Comparison of ENCODE assay signal across 17 cellular contexts in genomic region chr5:74092761-74093160, GRCh38.
DNase-seq lines count a peak whose midpoint lies in the region; TF ChIP-seq lines count a peak whose summit lies in the region.
"Had no signal": no experiment of that assay in that cellular context is flagged by ENCODE, and none has a peak within 500 bp of the region (broad histone marks: within the 10 kb centered on the region; RNA-seq: fewer than 3 reads in every experiment).

No MANE protein-coding gene starts in this region.

- no peak overlapping the region for H2BK12ac ChIP-seq in trophoblast cell (ENCODE audit: low read length)

- no peaks in the 10 kb centered on the region for H3K9me3 Mint-ChIP-seq in mesothelial cell of epicardium
- H3K9me3 Mint-ChIP-seq: CD4-positive, alpha-beta T cell; GM23338 had no signal

- H3K36me3 ChIP-seq in trophoblast cell (ENCODE audit: control insufficient read depth in 1 of 2, insufficient read depth in 2 of 2, low read length in 2 of 2) (no peaks in the 10 kb centered on the region), hepatocyte (replicated peaks; ENCODE audit: insufficient read depth, low read depth) (no peaks in the 10 kb centered on the region)

- H3K4me2 ChIP-seq in trophoblast cell (ENCODE audit: low read length) (no peak overlapping the region), hepatocyte (no peak overlapping the region)
- H3K4me2 ChIP-seq: A549, GM23338 had no signal

- TF ChIP-seq CTCF in epithelial cell of esophagus (IDR thresholded peaks at IDR 0.05; ENCODE audit: insufficient read depth, low read depth, low read length, missing control alignments) (no peak), hepatocyte (IDR thresholded peaks at IDR 0.05; ENCODE audit: poor library complexity) (no peak), mesothelial cell of epicardium (IDR thresholded peaks at IDR 0.05; ENCODE audit: unreplicated experiment) (no peak)

- H3K9me3 ChIP-seq in trophoblast cell (ENCODE audit: insufficient read depth, low read depth, low read length) (no peaks in the 10 kb centered on the region), hepatocyte (ENCODE audit: low read depth) (no peaks in the 10 kb centered on the region)
- H3K9me3 ChIP-seq: A549, Caco-2 had no signal

- no peak overlapping the region for H2AK5ac ChIP-seq in trophoblast cell (ENCODE audit: low read length)

- H3K36me3 Mint-ChIP-seq in mesothelial cell of epicardium: no peaks in the 10 kb centered on the region

- H3K4me3 Mint-ChIP-seq in mesothelial cell of epicardium: no peak overlapping the region
- H3K4me3 Mint-ChIP-seq: CD4-positive, alpha-beta T cell; GM23338 had no signal

- H2BK5ac ChIP-seq in trophoblast cell (ENCODE audit: low read depth, low read length, poor library complexity): no peak overlapping the region

- no peaks in the 10 kb centered on the region for H3K27me3 ChIP-seq in trophoblast cell (ENCODE audit: insufficient read depth, low read length)
- H3K27me3 ChIP-seq in hepatocyte: no peaks in the 10 kb centered on the region

- H4K12ac ChIP-seq in trophoblast cell (ENCODE audit: low read depth, low read length): no peak overlapping the region

- H3K9ac ChIP-seq in trophoblast cell (ENCODE audit: low read length): no peak overlapping the region

- peak overlapping the region; percentile 8 for H4K91ac ChIP-seq in trophoblast cell (ENCODE audit: low read depth, low read length)

- H3K27ac ChIP-seq in trophoblast cell (ENCODE audit: low read depth, low read length) (no peak overlapping the region), hepatocyte (no peak overlapping the region)
- H3K27ac ChIP-seq: 22Rv1, A549, C4-2B had no signal

- H3K79me1 ChIP-seq in trophoblast cell (ENCODE audit: low read length): no peaks in the 10 kb centered on the region

- no peak overlapping the region for H2BK120ac ChIP-seq in trophoblast cell (ENCODE audit: insufficient read depth, low read length, poor library complexity)

- no peak overlapping the region for H3K4me3 ChIP-seq in epithelial cell of esophagus (ENCODE audit: low read length)
- H3K4me3 ChIP-seq in trophoblast cell (ENCODE audit: low read depth, low read length): no peak overlapping the region
- H3K4me3 ChIP-seq in hepatocyte: no peak overlapping the region
- H3K4me3 ChIP-seq: A549, GM23338 had no signal

- no peaks in the 10 kb centered on the region for H4K20me1 ChIP-seq in hepatocyte (ENCODE audit: insufficient read depth, poor library complexity, severe bottlenecking)

- no peak overlapping the region for H3K14ac ChIP-seq in trophoblast cell (ENCODE audit: low read length)

- H3K79me2 ChIP-seq in trophoblast cell (ENCODE audit: control insufficient read depth, insufficient read depth, low read length, poor library complexity) (no peaks in the 10 kb centered on the region), hepatocyte (no peaks in the 10 kb centered on the region)

- no peaks in the 10 kb centered on the region for H3K27me3 Mint-ChIP-seq in mesothelial cell of epicardium (ENCODE audit: low read depth)

- H3K9me2 ChIP-seq in hepatocyte (replicated peaks; ENCODE audit: insufficient read depth): no peaks in the 10 kb centered on the region

- H3K4me1 ChIP-seq in trophoblast cell (ENCODE audit: control insufficient read depth in 1 of 2, insufficient read depth in 2 of 2, low read length in 2 of 2) (peaks cover 5 to 6% of the 10 kb centered on the region in 2 experiments), hepatocyte (ENCODE audit: insufficient read depth) (peaks cover 7% of the 10 kb centered on the region)
- H3K4me1 ChIP-seq: A549, Caco-2 had no signal

- H3K23ac ChIP-seq in trophoblast cell (ENCODE audit: low read length): no peak overlapping the region

- no peak overlapping the region for H3K4ac ChIP-seq in trophoblast cell (ENCODE audit: low read depth, low read length)

- peak; percentile 42 for DNase-seq in DMS 273 (lab: John Stamatoyannopoulos, UW; ENCODE audit: unreplicated experiment)
- no peak for DNase-seq in DMS 273 treated with DMSO at 0.1 percent for 48 hours (lab: John Stamatoyannopoulos, UW)
- peak; percentile 10 for DNase-seq in epithelial cell of esophagus (ENCODE audit: low read depth)
- DNase-seq in trophoblast cell: no peak
- no peak for DNase-seq in hepatocyte (ENCODE audit: low spot score)
- no peak for DNase-seq in mesothelial cell of epicardium (ENCODE audit: low spot score in 2 of 2, unreplicated experiment in 2 of 2)
- DNase-seq in central memory CD4-positive, alpha-beta T cell: no peak
- DNase-seq: AML-193; Caco-2; CD4-positive, alpha-beta T cell; DMS53; GDM1; HCEC 1CT had no signal

- no peak overlapping the region for H3K18ac ChIP-seq in trophoblast cell (ENCODE audit: low read length)

- no peak overlapping the region for H4K8ac ChIP-seq in trophoblast cell (ENCODE audit: low read depth, low read length)

- no peak overlapping the region for H2AFZ ChIP-seq in trophoblast cell (ENCODE audit: insufficient read depth, low read length, poor library complexity)
- H2AFZ ChIP-seq in hepatocyte: no peak overlapping the region

- no CpG with 5 or more reads among the region's 3 CpGs for WGBS in trophoblast cell (ENCODE audit: extremely low coverage, insufficient coverage, insufficient read length)
- WGBS in hepatocyte (ENCODE audit: low lambda C conversion rate, missing lambda C conversion rate): 95% methylated on average over 3 of the region's 3 CpGs

- H3K4me1 Mint-ChIP-seq in mesothelial cell of epicardium: peaks cover 14% of the 10 kb centered on the region
- H3K4me1 Mint-ChIP-seq: GM23338 had no signal

- H3K27ac Mint-ChIP-seq in mesothelial cell of epicardium: no peak overlapping the region
- H3K27ac Mint-ChIP-seq: CD4-positive, alpha-beta T cell; GM23338 had no signal

Comparison
In these comparisons a context has a peak if more than half of its experiments do, and no peak if none do; other contexts are left out.
1. DNase-seq: peak in DMS 273 (single experiment) and epithelial cell of esophagus (single experiment); none in DMS 273 treated with DMSO at 0.1 percent for 48 hours (single experiment), trophoblast cell (0 of 2), hepatocyte (single experiment), mesothelial cell of epicardium (0 of 2) and central memory CD4-positive, alpha-beta T cell (single experiment).